ENCODE assay signal across 18 cellular contexts in genomic region chr16:76474048-76474447, GRCh38.
"Had no signal": no experiment of that assay in that cellular context is flagged by ENCODE, and none has a peak within 500 bp of the region (broad histone marks: within the 10 kb centered on the region; RNA-seq: fewer than 3 reads in every experiment).

No MANE protein-coding gene starts in this region.

- H3K4me1 ChIP-seq: foreskin keratinocyte, left ventricle myocardium inferior, lower lobe of right lung, parathyroid adenoma, spleen, tibial artery, upper lobe of left lung, vagina had no signal

- H3K9ac ChIP-seq: parathyroid adenoma had no signal

- H3K27ac Mint-ChIP-seq: memory B cell; natural killer cell treated with Interleukin-12 subunit alpha and Interleukin-12 subunit beta and Interleukin-15 and Interleukin-18, amount 100 ng/mL, for 72 hours; stimulated activated memory B cell treated with anti-CD40 and anti-IgM and Interleukin-4, amounts not matched to agents 10 μg/mL and 1 μg/mL and 100 μg/mL, for 72 hours; stimulated activated naive CD8-positive, alpha-beta T cell treated with anti-CD3 and anti-CD28 coated beads, Interleukin-15, Interleukin-2, amounts not matched to agents 100 ng/mL and 50 ng/mL, for 24 hours had no signal

- H3K36me3 Mint-ChIP-seq: memory B cell; natural killer cell treated with Interleukin-12 subunit alpha and Interleukin-12 subunit beta and Interleukin-15 and Interleukin-18, amount 100 ng/mL, for 72 hours; stimulated activated memory B cell treated with anti-CD40 and anti-IgM and Interleukin-4, amounts not matched to agents 10 μg/mL and 1 μg/mL and 100 μg/mL, for 72 hours had no signal

- DNase-seq: erythroblast; foreskin keratinocyte; left ventricle myocardium inferior; lower lobe of right lung; midbrain; spleen; stimulated activated CD4-positive, alpha-beta T cell treated with anti-CD3 and anti-CD28 coated beads, Interleukin-15, amount 100 ng/mL, for 24 hours; stimulated activated CD4-positive, alpha-beta T cell treated with anti-CD3 and anti-CD28 coated beads, Interleukin-1b, Interleukin-23, amount 100 ng/mL, for 48 hours; stimulated activated CD4-positive, alpha-beta T cell treated with anti-CD3 and anti-CD28 coated beads, Interleukin-4, amount 100 ng/mL, for 24 hours; tibial artery; upper lobe of left lung had no signal

- H3K4me3 ChIP-seq: left ventricle myocardium inferior, lower lobe of right lung, spleen, tibial artery, upper lobe of left lung, vagina had no signal

- H3K27me3 Mint-ChIP-seq: memory B cell; natural killer cell treated with Interleukin-12 subunit alpha and Interleukin-12 subunit beta and Interleukin-15 and Interleukin-18, amount 100 ng/mL, for 72 hours; stimulated activated memory B cell treated with anti-CD40 and anti-IgM and Interleukin-4, amounts not matched to agents 10 μg/mL and 1 μg/mL and 100 μg/mL, for 72 hours; stimulated activated naive CD8-positive, alpha-beta T cell treated with anti-CD3 and anti-CD28 coated beads, Interleukin-15, Interleukin-2, amounts not matched to agents 100 ng/mL and 50 ng/mL, for 24 hours had no signal

- H3K9me3 ChIP-seq: left ventricle myocardium inferior, lower lobe of right lung, tibial artery, upper lobe of left lung, vagina had no signal

- ATAC-seq: foreskin keratinocyte; lower lobe of right lung; natural killer cell treated with Interleukin-12 subunit alpha and Interleukin-12 subunit beta and Interleukin-15 and Interleukin-18, amount 100 ng/mL, for 72 hours; sciatic nerve; stimulated activated memory B cell treated with anti-CD40 and anti-IgM and Interleukin-4, amounts not matched to agents 10 μg/mL and 1 μg/mL and 100 μg/mL, for 72 hours had no signal

- H3K36me3 ChIP-seq: left ventricle myocardium inferior, lower lobe of right lung, spleen, tibial artery, upper lobe of left lung, vagina had no signal

- H3K27me3 ChIP-seq: foreskin keratinocyte, spleen, tibial artery, upper lobe of left lung, vagina had no signal

- H3K4me1 Mint-ChIP-seq: memory B cell; stimulated activated memory B cell treated with anti-CD40 and anti-IgM and Interleukin-4, amounts not matched to agents 10 μg/mL and 1 μg/mL and 100 μg/mL, for 72 hours had no signal

- H3K4me3 Mint-ChIP-seq: memory B cell; natural killer cell treated with Interleukin-12 subunit alpha and Interleukin-12 subunit beta and Interleukin-15 and Interleukin-18, amount 100 ng/mL, for 72 hours; stimulated activated memory B cell treated with anti-CD40 and anti-IgM and Interleukin-4, amounts not matched to agents 10 μg/mL and 1 μg/mL and 100 μg/mL, for 72 hours; stimulated activated naive CD8-positive, alpha-beta T cell treated with anti-CD3 and anti-CD28 coated beads, Interleukin-15, Interleukin-2, amounts not matched to agents 100 ng/mL and 50 ng/mL, for 24 hours had no signal
